In the genomic region with DNA sequence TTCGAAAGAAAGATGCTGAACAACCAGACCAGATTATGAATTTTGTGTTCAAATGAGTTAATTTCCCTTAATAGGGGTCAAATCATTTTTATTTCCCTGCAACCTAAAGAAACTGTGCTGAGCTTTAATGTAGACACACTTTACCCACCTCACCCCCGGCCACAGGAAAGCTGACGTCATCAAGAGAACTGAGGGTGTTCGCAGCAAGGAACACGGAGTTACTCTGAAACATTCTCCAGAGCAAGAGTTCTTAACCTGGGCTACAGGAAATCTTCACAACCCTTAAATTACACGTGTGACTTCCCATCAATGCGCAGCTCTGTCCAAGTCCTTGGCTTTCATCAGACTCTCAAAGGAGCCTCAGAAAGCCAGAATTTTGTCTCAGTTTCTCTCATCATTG, we compare ENCODE assay signal across 18 cellular contexts.
DNase-seq lines count a peak whose midpoint lies in the region; ATAC-seq, FAIRE-seq and TF ChIP-seq lines count a peak whose summit lies in the region.
"Had no signal": no experiment of that assay in that cellular context is flagged by ENCODE, and none has a peak within 500 bp of the region (broad histone marks: within the 10 kb centered on the region; RNA-seq: fewer than 3 reads in every experiment).

No MANE protein-coding gene starts in this region.

- H3K4me3 Mint-ChIP-seq in neural progenitor cell: no peak overlapping the region
- no peak overlapping the region for H3K4me3 Mint-ChIP-seq in activated CD8-positive, alpha-beta memory T cell treated with anti-CD3 and anti-CD28 coated beads, Interleukin-2, amount 10 ng/mL, durations not matched to agents 7 days and 5 days
- H3K4me3 Mint-ChIP-seq: CD4-positive, CD25-positive, alpha-beta regulatory T cell; IgD-negative memory B cell had no signal

- ATAC-seq in DND-41 (ENCODE audit: insufficient read depth, low read depth): peak; percentile 73
- no peak for ATAC-seq in activated CD8-positive, alpha-beta memory T cell treated with anti-CD3 and anti-CD28 coated beads, Interleukin-2, amount 10 ng/mL, durations not matched to agents 7 days and 5 days
- ATAC-seq: PC-3 had no signal

- no peaks in the 10 kb centered on the region for H3K36me3 ChIP-seq in BLaER1
- H3K36me3 ChIP-seq in DND-41 (ENCODE audit: insufficient read depth, low read length): no peaks in the 10 kb centered on the region
- no peaks in the 10 kb centered on the region for H3K36me3 ChIP-seq in H1 (ENCODE audit: control insufficient read depth in 2 of 4, insufficient read depth in 4 of 4, low read length in 3 of 4)
- H3K36me3 ChIP-seq in neural progenitor cell: no peaks in the 10 kb centered on the region
- H3K36me3 ChIP-seq: SJSA1 had no signal

- no peak overlapping the region for H4K8ac ChIP-seq in H1 (ENCODE audit: extremely low read depth, insufficient read depth, low read length)

- H4K5ac ChIP-seq in H1 (ENCODE audit: insufficient read length, low read depth, low read length): no peak overlapping the region

- H4K91ac ChIP-seq in H1 (replicated peaks; ENCODE audit: insufficient read length, low read length): no peak overlapping the region

- H2BK5ac ChIP-seq in H1 (ENCODE audit: low read depth, low read length): no peak overlapping the region

- no peak overlapping the region for H3K4me3 ChIP-seq in BLaER1
- H3K4me3 ChIP-seq in DND-41 (ENCODE audit: low read depth in 1 of 2, low read length in 2 of 2): no peak overlapping the region
- no peak overlapping the region for H3K4me3 ChIP-seq in H1 (ENCODE audit: extremely low read depth in 1 of 4, insufficient read depth in 2 of 4, low read depth in 3 of 4, low read length in 4 of 4)
- no peak overlapping the region for H3K4me3 ChIP-seq in neural progenitor cell
- H3K4me3 ChIP-seq: SJSA1 had no signal

- H3F3A ChIP-seq in neural progenitor cell (ENCODE audit: low read depth): no peaks in the 10 kb centered on the region

- no peak for TF ChIP-seq CTCF in DND-41 (IDR thresholded peaks at IDR 0.05; ENCODE audit: borderline replicate concordance, extremely low read depth, low read length, poor library complexity, severe bottlenecking)
- no peak for TF ChIP-seq CTCF in H1 (IDR thresholded peaks at IDR 0.05; ENCODE audit: control extremely low read depth in 1 of 3, insufficient read depth in 1 of 3, low read depth in 1 of 3, low read length in 3 of 3)
- no peak for TF ChIP-seq CTCF in neural progenitor cell (IDR thresholded peaks at IDR 0.05)

- TF ChIP-seq RAD21 in H1 (IDR thresholded peaks at IDR 0.05 in 1 of 2, conservative IDR thresholded peaks at IDR 0.05 in 1 of 2; ENCODE audit: low read depth in 2 of 2, low read length in 2 of 2): no peak

- H3K23ac ChIP-seq in H1 (ENCODE audit: insufficient read length): no peak overlapping the region

- H3K4me1 Mint-ChIP-seq in neural progenitor cell: peaks cover 55% of the 10 kb centered on the region
- peaks cover 4% of the 10 kb centered on the region for H3K4me1 Mint-ChIP-seq in activated CD8-positive, alpha-beta memory T cell treated with anti-CD3 and anti-CD28 coated beads, Interleukin-2, amount 10 ng/mL, durations not matched to agents 7 days and 5 days
- H3K4me1 Mint-ChIP-seq: CD4-positive, CD25-positive, alpha-beta regulatory T cell; IgD-negative memory B cell had no signal

- CTCF ChIA-PET in H1 (lab: Charles Lee; ENCODE audit: partially characterized antibody): interaction anchor here (0.8 to 7.3 kb wide), 5 partner anchors 12 to 190 kb away, joined by 3 to 80 read pairs (median 4); no protein-coding TSS in a partner anchor
- CTCF ChIA-PET in activated CD8-positive, alpha-beta memory T cell treated with anti-CD3 and anti-CD28 coated beads, Interleukin-2, amount 10 ng/mL, durations not matched to agents 7 days and 5 days (lab: Charles Lee): no interaction called here

- H4K20me1 ChIP-seq in BLaER1 (no peaks in the 10 kb centered on the region), DND-41 (ENCODE audit: insufficient read depth, low read length) (no peaks in the 10 kb centered on the region), H1 (replicated peaks in 1 of 2; ENCODE audit: control insufficient read depth in 1 of 2, insufficient read depth in 2 of 2, low read length in 2 of 2) (no peaks in the 10 kb centered on the region), neural progenitor cell (ENCODE audit: low read depth) (no peaks in the 10 kb centered on the region)

- peaks cover 9% of the 10 kb centered on the region for H3K9me3 ChIP-seq in BLaER1
- peaks cover 6% of the 10 kb centered on the region for H3K9me3 ChIP-seq in DND-41 (ENCODE audit: insufficient read depth, low read length, severe bottlenecking)
- H3K9me3 ChIP-seq in H1 (ENCODE audit: insufficient read depth in 2 of 2, low read depth in 1 of 2, low read length in 1 of 2): peaks cover 0 to 6% of the 10 kb centered on the region in 2 experiments; a peak in 2 of 4 replicates
- H3K9me3 ChIP-seq in neural progenitor cell (ENCODE audit: low read depth): no peaks in the 10 kb centered on the region

- FAIRE-seq in H1 (lab: Jason Lieb, UNC): no peak

- H2BK120ac ChIP-seq in H1 (replicated peaks; ENCODE audit: low read depth, low read length): no peak overlapping the region

- no peak overlapping the region for H3K4ac ChIP-seq in H1 (replicated peaks; ENCODE audit: insufficient read length, low read depth, low read length)

- H3K4me1 ChIP-seq in BLaER1 (peaks cover 86% of the 10 kb centered on the region), DND-41 (ENCODE audit: insufficient read depth, low read length) (peaks cover 8% of the 10 kb centered on the region; the same call in 1 of the 2 replicates), H1 (replicated peaks in 1 of 4; ENCODE audit: control insufficient read depth in 3 of 4, insufficient read depth in 4 of 4, low read length in 3 of 4) (no peaks in the 10 kb centered on the region; a peak in 1 of 7 replicates), neural progenitor cell (no peaks in the 10 kb centered on the region)
- H3K4me1 ChIP-seq: SJSA1 had no signal

- no peak overlapping the region for H2BK20ac ChIP-seq in H1 (ENCODE audit: low read length)

- H3K27me3 ChIP-seq in BLaER1 (no peaks in the 10 kb centered on the region), DND-41 (ENCODE audit: insufficient read depth, low read length, poor library complexity) (no peaks in the 10 kb centered on the region), H1 (replicated peaks in 1 of 4; ENCODE audit: control insufficient read depth in 3 of 4, extremely low read depth in 1 of 4, insufficient read depth in 3 of 4, low read length in 3 of 4) (no peaks in the 10 kb centered on the region), neural progenitor cell (no peaks in the 10 kb centered on the region)
- H3K27me3 ChIP-seq: SJSA1 had no signal

- H3K4me2 ChIP-seq in BLaER1: peak overlapping the region; percentile 78
- no peak overlapping the region for H3K4me2 ChIP-seq in DND-41 (ENCODE audit: insufficient read depth, low read length)
- no peak overlapping the region for H3K4me2 ChIP-seq in H1 (ENCODE audit: insufficient read depth in 1 of 2, low read depth in 2 of 2, low read length in 2 of 2)
- H3K4me2 ChIP-seq in neural progenitor cell: no peak overlapping the region

- 0 out of 2 replicates have a peak overlapping the region, but pooled peaks have one; percentile 5 for H2BK15ac ChIP-seq in H1 (ENCODE audit: low read length)

- no peak overlapping the region for H2AK5ac ChIP-seq in H1 (ENCODE audit: low read depth, low read length)

- no peak overlapping the region for H3K9ac ChIP-seq in BLaER1
- H3K9ac ChIP-seq in DND-41 (ENCODE audit: low read depth, low read length): no peak overlapping the region
- H3K9ac ChIP-seq in H1 (replicated peaks in 1 of 4; ENCODE audit: extremely low read depth in 1 of 4, low read depth in 3 of 4, low read length in 3 of 4): no peak overlapping the region; a peak in 1 of 7 replicates
- H3K9ac ChIP-seq in neural progenitor cell: no peak overlapping the region

- H3K27ac ChIP-seq in BLaER1 (no peak overlapping the region), DND-41 (ENCODE audit: low read length) (no peak overlapping the region), H1 (ENCODE audit: low read depth, low read length) (no peak overlapping the region), neural progenitor cell (no peak overlapping the region)
- H3K27ac ChIP-seq: RWPE1, SJSA1 had no signal

- H2BK12ac ChIP-seq in H1 (ENCODE audit: low read depth, low read length): no peak overlapping the region

- no peak for TF ChIP-seq EP300 in H1 (IDR thresholded peaks at IDR 0.05; ENCODE audit: borderline replicate concordance in 1 of 2, low read depth in 2 of 2, low read length in 2 of 2)

- H2AFZ ChIP-seq in DND-41 (ENCODE audit: low read depth, low read length): 0 out of 2 replicates have a peak overlapping the region, but pooled peaks have one; percentile 10
- no peak overlapping the region for H2AFZ ChIP-seq in H1 (ENCODE audit: low read length)
- H2AFZ ChIP-seq in neural progenitor cell (replicated peaks): no peak overlapping the region

- H3K27me3 Mint-ChIP-seq in neural progenitor cell (ENCODE audit: insufficient read depth, low read depth): peaks cover 3% of the 10 kb centered on the region
- no peaks in the 10 kb centered on the region for H3K27me3 Mint-ChIP-seq in activated CD8-positive, alpha-beta memory T cell treated with anti-CD3 and anti-CD28 coated beads, Interleukin-2, amount 10 ng/mL, durations not matched to agents 7 days and 5 days
- H3K27me3 Mint-ChIP-seq: CD4-positive, CD25-positive, alpha-beta regulatory T cell had no signal

- peaks cover 6% of the 10 kb centered on the region for H3K36me3 Mint-ChIP-seq in neural progenitor cell
- H3K36me3 Mint-ChIP-seq in activated CD8-positive, alpha-beta memory T cell treated with anti-CD3 and anti-CD28 coated beads, Interleukin-2, amount 10 ng/mL, durations not matched to agents 7 days and 5 days: no peaks in the 10 kb centered on the region
- H3K36me3 Mint-ChIP-seq: CD4-positive, CD25-positive, alpha-beta regulatory T cell had no signal

- no peak for TF ChIP-seq POLR2A in H1 (IDR thresholded peaks at IDR 0.05; ENCODE audit: control extremely low read depth in 1 of 2, low read depth in 2 of 2, low read length in 2 of 2)

- peak; percentile 44 for DNase-seq in DND-41
- no peak for DNase-seq in H1 (ENCODE audit: low read depth in 1 of 2, low spot score in 2 of 2)
- DNase-seq in neural progenitor cell (ENCODE audit: low spot score): no peak
- DNase-seq in activated T-cell treated with anti-CD3 and anti-CD28 coated beads, Interleukin-2, amount 50 U/mL, for 1 hour: no peak
- no peak for DNase-seq in KG1 (lab: John Stamatoyannopoulos, UW)
- no peak for DNase-seq in activated CD8-positive, alpha-beta memory T cell treated with anti-CD3 and anti-CD28 coated beads, Interleukin-2, amount 10 ng/mL, durations not matched to agents 7 days and 5 days
- DNase-seq: CD4-positive, CD25-positive, alpha-beta regulatory T cell; H7; NCI-H1417 treated with DMSO at 0.1 percent for 48 hours; NCI-H2029 treated with DMSO at 0.1 percent for 48 hours; NCI-H2171 treated with DMSO at 0.1 percent for 48 hours; NCI-H446 treated with DMSO at 0.1 percent for 48 hours; NCI-H774; PC-3 had no signal

- H3K56ac ChIP-seq in H1 (replicated peaks; ENCODE audit: insufficient read length, low read depth, low read length): no peak overlapping the region

- no peaks in the 10 kb centered on the region for H3K79me2 ChIP-seq in DND-41 (ENCODE audit: insufficient read depth, low read length)
- no peaks in the 10 kb centered on the region for H3K79me2 ChIP-seq in H1 (ENCODE audit: control insufficient read depth in 1 of 2, insufficient read depth in 2 of 2, low read length in 2 of 2)
- H3K79me2 ChIP-seq in neural progenitor cell (ENCODE audit: low read depth): no peaks in the 10 kb centered on the region

- no peaks in the 10 kb centered on the region; the same call in 1 of the 2 replicates for H3K23me2 ChIP-seq in H1 (ENCODE audit: low read depth, low read length)

- 91% methylated on average over 7 of the region's 7 CpGs; no CpG with 5 or more reads in 1 of the 2 experiments for WGBS in H1 (ENCODE audit: extremely low coverage in 1 of 2, insufficient coverage in 1 of 2, insufficient read length in 1 of 2, insufficient replicate concordance in 2 of 2, low coverage in 1 of 2, low lambda C conversion rate in 2 of 2, missing lambda C conversion rate in 1 of 2), 2 experiments

- no peak overlapping the region for H3K14ac ChIP-seq in H1 (ENCODE audit: insufficient read length)

- POLR2A ChIA-PET in H1 (lab: Charles Lee; ENCODE audit: partially characterized antibody): no interaction called here

- H3K79me1 ChIP-seq in H1 (ENCODE audit: low read depth, low read length): no peaks in the 10 kb centered on the region

- no peak overlapping the region for H3K18ac ChIP-seq in H1 (ENCODE audit: extremely low read depth, low read length)

- H3K27ac Mint-ChIP-seq in neural progenitor cell: peak overlapping the region; percentile 54
- H3K27ac Mint-ChIP-seq in activated CD8-positive, alpha-beta memory T cell treated with anti-CD3 and anti-CD28 coated beads, Interleukin-2, amount 10 ng/mL, durations not matched to agents 7 days and 5 days: no peak overlapping the region
- H3K27ac Mint-ChIP-seq: CD4-positive, CD25-positive, alpha-beta regulatory T cell; IgD-negative memory B cell had no signal

- peaks cover 15% of the 10 kb centered on the region for H3K9me3 Mint-ChIP-seq in neural progenitor cell
- no peaks in the 10 kb centered on the region for H3K9me3 Mint-ChIP-seq in activated CD8-positive, alpha-beta memory T cell treated with anti-CD3 and anti-CD28 coated beads, Interleukin-2, amount 10 ng/mL, durations not matched to agents 7 days and 5 days (ENCODE audit: low read depth)
- H3K9me3 Mint-ChIP-seq: CD4-positive, CD25-positive, alpha-beta regulatory T cell had no signal
